In genomic region chr2:28366496-28367282, GRCh38 we compare ENCODE assay signal across 9 cellular contexts. TPM values are rescaled to one million over a fixed set of nuclear protein-coding genes. Genes with fewer than 3 reads are reported as not detected.
A peak's percentile ranks its signal among the peaks of the same experiment; 100 is the strongest.
DNase-seq lines count a peak whose midpoint lies in the region; ATAC-seq, FAIRE-seq and TF ChIP-seq lines count a peak whose summit lies in the region.
"Had no signal": no experiment of that assay in that cellular context is flagged by ENCODE, and none has a peak within 500 bp of the region (broad histone marks: within the 10 kb centered on the region; RNA-seq: fewer than 3 reads in every experiment).

No MANE protein-coding gene starts in this region.

- H3K4me3 ChIP-seq in H1 (ENCODE audit: extremely low read depth in 1 of 4, insufficient read depth in 2 of 4, low read depth in 3 of 4, low read length in 4 of 4) = no peak overlapping the region
- H3K4me3 ChIP-seq in suprapubic skin = no peak overlapping the region
- H3K4me3 ChIP-seq: body of pancreas had no signal

- H3K27ac ChIP-seq in H1 (ENCODE audit: low read depth, low read length) (no peak overlapping the region), suprapubic skin (no peak overlapping the region)
- H3K27ac ChIP-seq: body of pancreas had no signal

- no peak for FAIRE-seq in H1 (lab: Jason Lieb, UNC)

- no peak overlapping the region for H3K14ac ChIP-seq in H1 (ENCODE audit: insufficient read length)

- H3K4ac ChIP-seq in H1 (replicated peaks; ENCODE audit: insufficient read length, low read depth, low read length) = no peak overlapping the region

- TF ChIP-seq RAD21 in Ishikawa (IDR thresholded peaks at IDR 0.05; ENCODE audit: low read depth) (no peak), H1 (IDR thresholded peaks at IDR 0.05 in 1 of 2, conservative IDR thresholded peaks at IDR 0.05 in 1 of 2; ENCODE audit: low read depth in 2 of 2, low read length in 2 of 2) (no peak)

- H3K4me1 ChIP-seq in H1 (replicated peaks in 1 of 4; ENCODE audit: control insufficient read depth in 3 of 4, insufficient read depth in 4 of 4, low read length in 3 of 4) = peaks cover 0 to 3% (median 0%) of the 10 kb centered on the region in 4 experiments; a peak in 1 of 7 replicates
- peaks cover 24% of the 10 kb centered on the region for H3K4me1 ChIP-seq in suprapubic skin
- H3K4me1 ChIP-seq: body of pancreas had no signal

- H3K23ac ChIP-seq in H1 (ENCODE audit: insufficient read length) = no peak overlapping the region

- H4K20me1 ChIP-seq in H1 (replicated peaks in 1 of 2; ENCODE audit: control insufficient read depth in 1 of 2, insufficient read depth in 2 of 2, low read length in 2 of 2) = no peaks in the 10 kb centered on the region

- H3K4me2 ChIP-seq in H1 (ENCODE audit: insufficient read depth in 1 of 2, low read depth in 2 of 2, low read length in 2 of 2) = no peak overlapping the region

- no peak overlapping the region for H3K18ac ChIP-seq in H1 (ENCODE audit: extremely low read depth, low read length)

- TF ChIP-seq POLR2A in H1 (IDR thresholded peaks at IDR 0.05; ENCODE audit: control extremely low read depth in 1 of 2, low read depth in 2 of 2, low read length in 2 of 2) = no peak
- TF ChIP-seq POLR2A in suprapubic skin (IDR thresholded peaks at IDR 0.05) = no peak

- H2BK120ac ChIP-seq in H1 (replicated peaks; ENCODE audit: low read depth, low read length) = no peak overlapping the region

- no peak overlapping the region for H3K56ac ChIP-seq in H1 (replicated peaks; ENCODE audit: insufficient read length, low read depth, low read length)

- H2AFZ ChIP-seq in H1 (ENCODE audit: low read length) = no peak overlapping the region

- no peak overlapping the region for H3K9ac ChIP-seq in H1 (replicated peaks in 1 of 4; ENCODE audit: extremely low read depth in 1 of 4, low read depth in 3 of 4, low read length in 3 of 4)

- peak; percentile 32 for DNase-seq in activated CD4-positive, alpha-beta T cell treated with anti-CD3 and anti-CD28 coated beads for 1 hour
- DNase-seq in H1 (ENCODE audit: low read depth in 1 of 2, low spot score in 2 of 2) = no peak
- peak; percentile 52 for DNase-seq in stimulated activated CD4-positive, alpha-beta T cell treated with anti-CD3 and anti-CD28 coated beads, Interleukin-4, amount 100 ng/mL, for 24 hours
- DNase-seq in suprapubic skin (ENCODE audit: low spot score in 2 of 2) = no peak

- H3K79me2 ChIP-seq in H1 (ENCODE audit: control insufficient read depth in 1 of 2, insufficient read depth in 2 of 2, low read length in 2 of 2) = no peaks in the 10 kb centered on the region

- H2BK15ac ChIP-seq in H1 (ENCODE audit: low read length) = no peak overlapping the region; the same call in 1 of the 2 replicates

- H3K36me3 ChIP-seq in H1 (ENCODE audit: control insufficient read depth in 2 of 4, insufficient read depth in 4 of 4, low read length in 3 of 4) (no peaks in the 10 kb centered on the region), suprapubic skin (no peaks in the 10 kb centered on the region)

- no peak overlapping the region for H2AK5ac ChIP-seq in H1 (ENCODE audit: low read depth, low read length)

- H2BK12ac ChIP-seq in H1 (ENCODE audit: low read depth, low read length) = no peak overlapping the region

- no peak for ATAC-seq in HG03196 (IDR thresholded peaks at IDR 0.05; ENCODE audit: unreplicated experiment)
- no peak for ATAC-seq in HG02763 (IDR thresholded peaks at IDR 0.05; ENCODE audit: unreplicated experiment)
- no peak for ATAC-seq in GM19395 (IDR thresholded peaks at IDR 0.05; ENCODE audit: unreplicated experiment)
- ATAC-seq: body of pancreas had no signal

- CTCF ChIA-PET in H1 (lab: Charles Lee; ENCODE audit: partially characterized antibody) = interaction anchor here (0.8 to 1.4 kb wide), 4 partner anchors 16 to 683 kb away, joined by 3 read pairs; no protein-coding TSS in a partner anchor

- no peaks in the 10 kb centered on the region for H3K79me1 ChIP-seq in H1 (ENCODE audit: low read depth, low read length)

- H3K23me2 ChIP-seq in H1 (ENCODE audit: low read depth, low read length) = no peaks in the 10 kb centered on the region

- H4K91ac ChIP-seq in H1 (replicated peaks; ENCODE audit: insufficient read length, low read length) = no peak overlapping the region

- H2BK20ac ChIP-seq in H1 (ENCODE audit: low read length) = 0 out of 2 replicates have a peak overlapping the region, but pooled peaks have one; percentile 34

- H4K5ac ChIP-seq in H1 (ENCODE audit: insufficient read length, low read depth, low read length) = no peak overlapping the region

- 83% methylated on average over 19 of the region's 19 CpGs; no CpG with 5 or more reads in 1 of the 2 experiments for WGBS in H1 (ENCODE audit: extremely low coverage in 1 of 2, insufficient coverage in 1 of 2, insufficient read length in 1 of 2, insufficient replicate concordance in 2 of 2, low coverage in 1 of 2, low lambda C conversion rate in 2 of 2, missing lambda C conversion rate in 1 of 2), 2 experiments
- WGBS in suprapubic skin = 63% methylated on average over 18 of the region's 19 CpGs

- TF ChIP-seq EP300 in Ishikawa (IDR thresholded peaks at IDR 0.05; ENCODE audit: borderline replicate concordance) (no peak), H1 (IDR thresholded peaks at IDR 0.05; ENCODE audit: borderline replicate concordance in 1 of 2, low read depth in 2 of 2, low read length in 2 of 2) (no peak), suprapubic skin (IDR thresholded peaks at IDR 0.05) (no peak)

- H2BK5ac ChIP-seq in H1 (ENCODE audit: low read depth, low read length) = peak overlapping the region; percentile 35; the same call in 1 of the 2 replicates

- no peak for TF ChIP-seq CTCF in H1 (IDR thresholded peaks at IDR 0.05; ENCODE audit: control extremely low read depth in 1 of 3, insufficient read depth in 1 of 3, low read depth in 1 of 3, low read length in 3 of 3)
- TF ChIP-seq CTCF in suprapubic skin (IDR thresholded peaks at IDR 0.05) = no peak

- POLR2A ChIA-PET in H1 (lab: Charles Lee; ENCODE audit: partially characterized antibody) = interaction anchor here (0.9 kb wide), 1 partner anchor 65 kb away, joined by 3 read pairs; no protein-coding TSS in a partner anchor

- H3K9me3 ChIP-seq in H1 (ENCODE audit: insufficient read depth in 2 of 2, low read depth in 1 of 2, low read length in 1 of 2) (no peaks in the 10 kb centered on the region), suprapubic skin (no peaks in the 10 kb centered on the region)
- H3K9me3 ChIP-seq: body of pancreas had no signal

- no peak overlapping the region for H4K8ac ChIP-seq in H1 (ENCODE audit: extremely low read depth, insufficient read depth, low read length)

- H3K27me3 ChIP-seq in H1 (replicated peaks in 1 of 4; ENCODE audit: control insufficient read depth in 3 of 4, extremely low read depth in 1 of 4, insufficient read depth in 3 of 4, low read length in 3 of 4) (peaks cover 0 to 2% (median 0%) of the 10 kb centered on the region in 4 experiments; a peak in 2 of 7 replicates), suprapubic skin (no peaks in the 10 kb centered on the region)
- H3K27me3 ChIP-seq: body of pancreas had no signal

TF ChIP-seq in H1, 55 proteins besides CTCF, POLR2A, EP300 and RAD21 (continues in another document):
- TF ChIP-seq CBX5 (IDR thresholded peaks at IDR 0.05; ENCODE audit: low read depth, low read length) (no peak), GTF2F1 (IDR thresholded peaks at IDR 0.05; ENCODE audit: borderline replicate concordance, low read depth, low read length) (no peak), USF2 (IDR thresholded peaks at IDR 0.05; ENCODE audit: low read length) (no peak), SP2 (IDR thresholded peaks at IDR 0.05; ENCODE audit: low read length) (no peak), TAF7 (optimal IDR thresholded peaks at IDR 0.05; ENCODE audit: borderline replicate concordance, low read depth, low read length) (no peak), TEAD4 (IDR thresholded peaks at IDR 0.05; ENCODE audit: low read depth, low read length) (no peak), MAX (IDR thresholded peaks at IDR 0.05) (no peak), SP4 (IDR thresholded peaks at IDR 0.05; ENCODE audit: low read length) (no peak), POU5F1 (IDR thresholded peaks at IDR 0.05; ENCODE audit: low read depth, low read length) (no peak), CHD2 (IDR thresholded peaks at IDR 0.05; ENCODE audit: low read length) (no peak), SRF (IDR thresholded peaks at IDR 0.05; ENCODE audit: low read depth, low read length) (no peak), YY1 (IDR thresholded peaks at IDR 0.05; ENCODE audit: low read depth, low read length) (no peak)
- TF ChIP-seq, protein P1, sequence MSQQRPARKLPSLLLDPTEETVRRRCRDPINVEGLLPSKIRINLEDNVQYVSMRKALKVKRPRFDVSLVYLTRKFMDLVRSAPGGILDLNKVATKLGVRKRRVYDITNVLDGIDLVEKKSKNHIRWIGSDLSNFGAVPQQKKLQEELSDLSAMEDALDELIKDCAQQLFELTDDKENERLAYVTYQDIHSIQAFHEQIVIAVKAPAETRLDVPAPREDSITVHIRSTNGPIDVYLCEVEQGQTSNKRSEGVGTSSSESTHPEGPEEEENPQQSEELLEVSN (IDR thresholded peaks at IDR 0.05) = no peak
- TF ChIP-seq, protein P2, sequence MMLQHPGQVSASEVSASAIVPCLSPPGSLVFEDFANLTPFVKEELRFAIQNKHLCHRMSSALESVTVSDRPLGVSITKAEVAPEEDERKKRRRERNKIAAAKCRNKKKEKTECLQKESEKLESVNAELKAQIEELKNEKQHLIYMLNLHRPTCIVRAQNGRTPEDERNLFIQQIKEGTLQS (IDR thresholded peaks at IDR 0.05; ENCODE audit: insufficient read depth, low read depth, low read length) = no peak

RNA-seq across cellular contexts. Expression of gene FOSL2, which starts 26.0 kb away (rescaled TPM):
- total RNA-seq in H1 (2021; fragmentation: NEBNext Ultra II Directional; extraction: Animal tissue kit (Norgen Biotek cat#: 25700)) = 4.5 and 5.5 TPM in 2 replicates
- 1.5 TPM in 2 replicates for polyA plus RNA-seq in H1 (2011; rRNA removed)
- polyA plus RNA-seq in H1 (2011; cell fraction: cytosol; rRNA removed) = 1.5 TPM
- 2.2 TPM for polyA plus RNA-seq in H1 (2011; cell fraction: nucleus; rRNA removed)
- 2.6 to 2.8 TPM (median 2.6 TPM) in 4 replicates for polyA plus RNA-seq in H1 (2012, experiment 1 of 2)
- polyA plus RNA-seq in H1 (2012, experiment 2 of 2) = 1.9 TPM
- polyA plus RNA-seq in H1 (2013, experiment 1 of 2) = 0.89 TPM
- 0.90 TPM for polyA plus RNA-seq in H1 (2013, experiment 2 of 2)
- polyA minus RNA-seq in H1 (2011; rRNA and poly(A)+ RNA removed) = 2.7 and 3.0 TPM in 2 replicates
- polyA minus RNA-seq in H1 (2011; cell fraction: cytosol; rRNA and poly(A)+ RNA removed) = 2.6 TPM
- polyA minus RNA-seq in H1 (2011; cell fraction: nucleus; rRNA and poly(A)+ RNA removed) = 4.0 TPM
- 100 to 1,000 TPM; 298 to 370 (median 337) TPM for total RNA-seq in suprapubic skin

Comparison
In these comparisons a context has a peak if more than half of its experiments do, and no peak if none do; other contexts are left out.
1. DNase-seq: peak in activated CD4-positive, alpha-beta T cell treated with anti-CD3 and anti-CD28 coated beads for 1 hour (single experiment) and stimulated activated CD4-positive, alpha-beta T cell treated with anti-CD3 and anti-CD28 coated beads, Interleukin-4, amount 100 ng/mL, for 24 hours (single experiment); none in H1 (0 of 2) and suprapubic skin (0 of 2).
2. RNA of gene FOSL2, which starts 26.0 kb away (total RNA-seq): 298 to 370 TPM in suprapubic skin; 4.5 to 5.5 TPM in H1; every median in the first group is over 10 times any median in the second.